ENCODE assay signal across 16 cellular contexts in genomic region chr3:46538425-46538802, GRCh38. TPM values are rescaled to one million over a fixed set of nuclear protein-coding genes. Genes with fewer than 3 reads are reported as not detected.
DNase-seq lines count a peak whose midpoint lies in the region; ATAC-seq, FAIRE-seq and TF ChIP-seq lines count a peak whose summit lies in the region.
"Not testable (repeated sequence)": the region's sequence is repeated elsewhere in the genome, so short reads cannot be mapped to it uniquely, and the experiment has no call there.
"Had no signal": no experiment of that assay in that cellular context is flagged by ENCODE, and none has a peak within 500 bp of the region (broad histone marks: within the 10 kb centered on the region; RNA-seq: fewer than 3 reads in every experiment).

No MANE protein-coding gene starts in this region.

- H3K9ac ChIP-seq in BLaER1 (peak overlapping the region; percentile 85), mesenchymal stem cell (ENCODE audit: low read length) (peak overlapping the region; percentile 13)
- H3K9ac ChIP-seq in SK-N-MC (ENCODE audit: insufficient read length); K562 (ENCODE audit: insufficient read depth in 1 of 2, low read depth in 2 of 2, low read length in 2 of 2): not testable (repeated sequence)

- not testable (repeated sequence) for H3K18ac ChIP-seq in mesenchymal stem cell (ENCODE audit: low read depth in 1 of 2, low read length in 2 of 2)

- not testable (repeated sequence) for H3K36me3 ChIP-seq in BLaER1; SK-N-MC (ENCODE audit: insufficient read depth, low read length); K562 (ENCODE audit: control insufficient read depth, insufficient read depth, low read length); mesenchymal stem cell (ENCODE audit: control insufficient read depth in 1 of 2, insufficient read depth in 2 of 2, low read depth in 1 of 2, low read length in 2 of 2)

- not testable (repeated sequence) for FAIRE-seq in K562 (lab: Jason Lieb, UNC)

- not testable (repeated sequence) for H4K8ac ChIP-seq in mesenchymal stem cell (ENCODE audit: low read length)

- peak overlapping the region; percentile 99 for H3K27ac ChIP-seq in BLaER1
- peak overlapping the region; percentile 54 for H3K27ac ChIP-seq in HL-60 (replicated peaks)
- not testable (repeated sequence) for H3K27ac ChIP-seq in SK-N-MC; K562 (ENCODE audit: extremely low read depth, low read depth, low read length); mesenchymal stem cell (ENCODE audit: low read length, poor library complexity, severe bottlenecking)

- H3K9me3 ChIP-seq in BLaER1; SK-N-MC (ENCODE audit: low read depth, low read length); K562 (replicated peaks; ENCODE audit: control insufficient read depth, insufficient read depth, low read depth, low read length); mesenchymal stem cell (ENCODE audit: control insufficient read depth, low read length): not testable (repeated sequence)

- peak overlapping the region; percentile 87 for H3K4me2 ChIP-seq in BLaER1
- H3K4me2 ChIP-seq in K562 (ENCODE audit: insufficient read depth, low read length); mesenchymal stem cell (ENCODE audit: low read length, poor library complexity, severe bottlenecking): not testable (repeated sequence)

- H3K9me1 ChIP-seq in K562 (ENCODE audit: control insufficient read depth, insufficient read depth, low read length) = not testable (repeated sequence)

- intact Hi-C loops in K562 (cut with micrococcal nuclease) = not testable (repeated sequence)

- TF ChIP-seq POLR2A in K562 (conservative IDR thresholded peaks at IDR 0.05) = not testable (repeated sequence)

- not testable (repeated sequence) for H3K23ac ChIP-seq in mesenchymal stem cell (ENCODE audit: low read length in 2 of 2)

- H3K14ac ChIP-seq in mesenchymal stem cell (ENCODE audit: low read length in 2 of 2) = not testable (repeated sequence)

- WGBS in K562 (ENCODE audit: insufficient coverage, low coverage, missing lambda C conversion rate) = 61% methylated on average over 5 of the region's 5 CpGs
- WGBS in mesenchymal stem cell = no CpG with 5 or more reads among the region's 5 CpGs

- H3K4me3 ChIP-seq in BLaER1 (peak overlapping the region; percentile 47), SK-N-MC (peak overlapping the region; percentile 69)
- not testable (repeated sequence) for H3K4me3 ChIP-seq in HL-60 (replicated peaks; ENCODE audit: insufficient read depth, low read length); K562; mesenchymal stem cell (ENCODE audit: insufficient read depth in 1 of 2, low read depth in 1 of 2, low read length in 2 of 2)

- H2AK5ac ChIP-seq in mesenchymal stem cell (ENCODE audit: low read length, severe bottlenecking) = not testable (repeated sequence)

- H3K4ac ChIP-seq in mesenchymal stem cell (ENCODE audit: low read depth in 1 of 2, low read length in 2 of 2) = not testable (repeated sequence)

- in situ Hi-C loops in K562 (cut with MboI) = not testable (repeated sequence)

- not testable (repeated sequence) for H3K27me3 Mint-ChIP-seq in activated T-cell treated with anti-CD3 and anti-CD28 coated beads, Interleukin-2, amount 50 U/mL, for 24 hours

- not testable (repeated sequence) for DNase-seq in HL-60 (ENCODE audit: low read depth in 1 of 2, low spot score in 1 of 2); SK-N-MC (ENCODE audit: low read depth, low spot score); activated T-cell treated with anti-CD3 and anti-CD28 coated beads, Interleukin-2, amount 50 U/mL, for 24 hours; K562 (ENCODE audit: extremely low read depth in 1 of 4, low spot score in 3 of 4); mesenchymal stem cell
- peak in 1 of 2 donors; percentile 43 for DNase-seq in stimulated activated effector memory CD8-positive, alpha-beta T cell treated with anti-CD3 and anti-CD28 coated beads, Interleukin-12 subunit alpha, Interleukin-12 subunit beta, amount 100 ng/mL, for 72 hours (ENCODE audit: low spot score in 2 of 2)

- not testable (repeated sequence) for H4K91ac ChIP-seq in mesenchymal stem cell (ENCODE audit: low read length)

- TF ChIP-seq EP300 in K562 (IDR thresholded peaks at IDR 0.05; ENCODE audit: low read length) = not testable (repeated sequence)

- not testable (repeated sequence) for H3K79me1 ChIP-seq in mesenchymal stem cell (replicated peaks; ENCODE audit: low read length, poor library complexity, severe bottlenecking)

- peak overlapping the region; percentile 69 for H3K4me3 Mint-ChIP-seq in activated T-cell treated with anti-CD3 and anti-CD28 coated beads, Interleukin-2, amount 50 U/mL, for 24 hours
- peak overlapping the region; percentile 70 for H3K4me3 Mint-ChIP-seq in stimulated activated effector memory CD8-positive, alpha-beta T cell treated with anti-CD3 and anti-CD28 coated beads, Interleukin-12 subunit alpha, Interleukin-12 subunit beta, amount 100 ng/mL, for 72 hours

- not testable (repeated sequence) for H3K36me3 Mint-ChIP-seq in activated T-cell treated with anti-CD3 and anti-CD28 coated beads, Interleukin-2, amount 50 U/mL, for 24 hours (ENCODE audit: low read depth); stimulated activated effector memory CD8-positive, alpha-beta T cell treated with anti-CD3 and anti-CD28 coated beads, Interleukin-12 subunit alpha, Interleukin-12 subunit beta, amount 100 ng/mL, for 72 hours

- H3K27me3 ChIP-seq in BLaER1; HL-60 (ENCODE audit: insufficient read depth, poor library complexity, severe bottlenecking); K562 (ENCODE audit: control insufficient read depth in 2 of 2, insufficient read depth in 2 of 2, low read length in 2 of 2); mesenchymal stem cell (ENCODE audit: control insufficient read depth in 1 of 2, insufficient read depth in 1 of 2, low read length in 2 of 2): not testable (repeated sequence)

- H2BK5ac ChIP-seq in mesenchymal stem cell (ENCODE audit: low read depth, low read length, poor library complexity, severe bottlenecking) = not testable (repeated sequence)

- not testable (repeated sequence) for TF ChIP-seq CTCF in HL-60 (IDR thresholded peaks at IDR 0.05; ENCODE audit: insufficient read depth, low read length); K562 (IDR thresholded peaks at IDR 0.05 in 2 of 3, conservative IDR thresholded peaks at IDR 0.05 in 1 of 3; ENCODE audit: insufficient read depth in 2 of 3, low read depth in 1 of 3, low read length in 3 of 3)

- ATAC-seq in GM18870 (IDR thresholded peaks at IDR 0.05; ENCODE audit: unreplicated experiment) = peak; percentile 1
- ATAC-seq in K562; stimulated activated effector memory CD8-positive, alpha-beta T cell treated with anti-CD3 and anti-CD28 coated beads, Interleukin-12 subunit alpha, Interleukin-12 subunit beta, amount 100 ng/mL, for 72 hours: not testable (repeated sequence)

- H4K20me1 ChIP-seq in BLaER1; K562 (replicated peaks; ENCODE audit: control insufficient read depth, insufficient read depth, low read length): not testable (repeated sequence)

- H3K79me2 ChIP-seq in K562 (ENCODE audit: control insufficient read depth, insufficient read depth, low read length) = not testable (repeated sequence)

- H2BK120ac ChIP-seq in mesenchymal stem cell (ENCODE audit: low read depth, low read length) = not testable (repeated sequence)

- H2BK15ac ChIP-seq in mesenchymal stem cell (ENCODE audit: low read depth, poor library complexity, severe bottlenecking) = not testable (repeated sequence)

- BruUV-seq in K562 (replicated peaks; lab: Mats Ljungman, UMichigan) = not testable (repeated sequence)

- peaks cover 69% of the 10 kb centered on the region for H3K4me1 ChIP-seq in BLaER1
- peaks cover 27 to 35% of the 10 kb centered on the region in 2 experiments; a peak in 4 of 5 replicates for H3K4me1 ChIP-seq in K562 (replicated peaks in 1 of 2; ENCODE audit: control insufficient read depth in 2 of 2, insufficient read depth in 2 of 2, low read length in 2 of 2)
- peaks cover 16% of the 10 kb centered on the region for H3K4me1 ChIP-seq in mesenchymal stem cell (ENCODE audit: control insufficient read depth, insufficient read depth, low read depth, low read length)

- not testable (repeated sequence) for H2BK12ac ChIP-seq in mesenchymal stem cell (ENCODE audit: low read length in 2 of 2)

- POLR2A ChIA-PET in K562 (lab: Yijun Ruan, JAX) = interaction anchor here (1.2 to 1.9 kb wide), 2 partner anchors 11 to 13 kb away, joined by 3 to 6 read pairs; no protein-coding TSS in a partner anchor

- H2AFZ ChIP-seq in K562 (ENCODE audit: low read depth, low read length) = 0 out of 2 replicates have a peak overlapping the region, but pooled peaks have one; percentile 71
- not testable (repeated sequence) for H2AFZ ChIP-seq in mesenchymal stem cell (ENCODE audit: low read depth, low read length)

- peak overlapping the region; percentile 82 for H3K27ac Mint-ChIP-seq in activated T-cell treated with anti-CD3 and anti-CD28 coated beads, Interleukin-2, amount 50 U/mL, for 24 hours
- peak overlapping the region; percentile 33 for H3K27ac Mint-ChIP-seq in stimulated activated effector memory CD8-positive, alpha-beta T cell treated with anti-CD3 and anti-CD28 coated beads, Interleukin-12 subunit alpha, Interleukin-12 subunit beta, amount 100 ng/mL, for 72 hours

- CTCF ChIA-PET in K562 (lab: Yijun Ruan, JAX; ENCODE audit: low intra/inter-chr PET ratio) = not testable (repeated sequence)

- not testable (repeated sequence) for H3K9me3 Mint-ChIP-seq in activated T-cell treated with anti-CD3 and anti-CD28 coated beads, Interleukin-2, amount 50 U/mL, for 24 hours; stimulated activated effector memory CD8-positive, alpha-beta T cell treated with anti-CD3 and anti-CD28 coated beads, Interleukin-12 subunit alpha, Interleukin-12 subunit beta, amount 100 ng/mL, for 72 hours

- TF ChIP-seq RAD21 in K562 (CRISPR knock-in tag; conservative IDR thresholded peaks at IDR 0.05 in 1 of 2, IDR thresholded peaks at IDR 0.05 in 1 of 2) = not testable (repeated sequence)

- H3K4me1 Mint-ChIP-seq in activated T-cell treated with anti-CD3 and anti-CD28 coated beads, Interleukin-2, amount 50 U/mL, for 24 hours (ENCODE audit: low read depth) = peaks cover 70% of the 10 kb centered on the region
- H3K4me1 Mint-ChIP-seq in stimulated activated effector memory CD8-positive, alpha-beta T cell treated with anti-CD3 and anti-CD28 coated beads, Interleukin-12 subunit alpha, Interleukin-12 subunit beta, amount 100 ng/mL, for 72 hours = peaks cover 48% of the 10 kb centered on the region

RNA-seq across cellular contexts. Expression of gene LRRC2, which starts 27.7 kb away (rescaled TPM):
- not detected in 2 replicates for total RNA-seq in K562 (2011; cell fraction: chromatin; rRNA removed; ENCODE audit: low replicate concordance)
- total RNA-seq in K562 (2011; cell fraction: nucleolus; rRNA removed) = not detected in 2 replicates
- not detected in 2 replicates for total RNA-seq in K562 (2011; cell fraction: nucleoplasm; rRNA removed)
- not detected in 2 replicates for total RNA-seq in K562 (2014; rRNA removed)
- total RNA-seq in K562 (2014; rRNA removed; fragmentation: Illumina TruSeq; extraction: Trizol) = not detected in 2 replicates
- 0.04 TPM in 1 of 2 replicates, not detected in the other for total RNA-seq in K562 (2015; rRNA removed; fragmentation: Illumina TruSeq; extraction: Trizol)
- not detected in 2 replicates for total RNA-seq in K562 (2021)
- 0.04 and 0.07 TPM in 2 replicates for polyA plus RNA-seq in K562 (2011; rRNA removed)
- polyA plus RNA-seq in K562 (2011; cell fraction: cytosol; rRNA removed) = not detected in 2 replicates
- not detected in 2 replicates for polyA plus RNA-seq in K562 (2011; cell fraction: nucleus; rRNA removed)
- polyA plus RNA-seq in K562 (2012) = 0.03 and 0.17 TPM in 2 replicates
- 0.01 TPM in 1 of 2 replicates, not detected in the other for polyA plus RNA-seq in K562 (2014; fragmentation: Illumina TruSeq; extraction: Trizol)
- under 1 TPM in 1 of 2 experiments, not detected in 1; 0.04 TPM for polyA plus RNA-seq in K562 (2014; fragmentation: Nextera tagmentation; extraction: Ambion mirVana)
- 0.01 TPM in 1 of 2 replicates, not detected in the other for polyA plus RNA-seq in K562 (2014; rRNA removed)
- not detected in 2 replicates for polyA minus RNA-seq in K562 (2011; rRNA and poly(A)+ RNA removed)
- polyA minus RNA-seq in K562 (2011; cell fraction: cytosol; rRNA and poly(A)+ RNA removed) = not detected in 2 replicates
- not detected in 2 replicates for polyA minus RNA-seq in K562 (2011; cell fraction: nucleus; rRNA and poly(A)+ RNA removed)
- polyA plus RNA-seq in mesenchymal stem cell (2013, experiment 1 of 2) = 0.43 TPM
- polyA plus RNA-seq in mesenchymal stem cell (2013, experiment 2 of 2) = 0.47 TPM

RNA-seq across cellular contexts. Expression of gene RTP3, which starts 40.6 kb away (rescaled TPM):
- not detected in 2 replicates for total RNA-seq in K562 (2011; cell fraction: chromatin; rRNA removed; ENCODE audit: low replicate concordance)
- not detected in 2 replicates for total RNA-seq in K562 (2011; cell fraction: nucleolus; rRNA removed)
- total RNA-seq in K562 (2011; cell fraction: nucleoplasm; rRNA removed) = not detected in 2 replicates
- not detected in 2 replicates for total RNA-seq in K562 (2014; rRNA removed)
- not detected in 2 replicates for total RNA-seq in K562 (2014; rRNA removed; fragmentation: Illumina TruSeq; extraction: Trizol)
- total RNA-seq in K562 (2015; rRNA removed; fragmentation: Illumina TruSeq; extraction: Trizol) = not detected in 2 replicates
- total RNA-seq in K562 (2021) = not detected in 2 replicates
- polyA plus RNA-seq in K562 (2011; rRNA removed) = not detected in 2 replicates
- polyA plus RNA-seq in K562 (2011; cell fraction: cytosol; rRNA removed) = 0.04 TPM in 1 of 2 replicates, not detected in the other
- not detected in 2 replicates for polyA plus RNA-seq in K562 (2011; cell fraction: nucleus; rRNA removed)
- polyA plus RNA-seq in K562 (2012) = 0.08 TPM in 1 of 2 replicates, not detected in the other
- polyA plus RNA-seq in K562 (2014; fragmentation: Illumina TruSeq; extraction: Trizol) = not detected in 2 replicates
- not detected for polyA plus RNA-seq in K562 (2014; fragmentation: Nextera tagmentation; extraction: Ambion mirVana)
- not detected in 2 replicates for polyA plus RNA-seq in K562 (2014; rRNA removed)
- not detected in 2 replicates for polyA minus RNA-seq in K562 (2011; rRNA and poly(A)+ RNA removed)
- not detected in 2 replicates for polyA minus RNA-seq in K562 (2011; cell fraction: cytosol; rRNA and poly(A)+ RNA removed)
- not detected in 2 replicates for polyA minus RNA-seq in K562 (2011; cell fraction: nucleus; rRNA and poly(A)+ RNA removed)
- polyA plus RNA-seq in mesenchymal stem cell (2013, experiment 1 of 2) = not detected
- not detected for polyA plus RNA-seq in mesenchymal stem cell (2013, experiment 2 of 2)
- total RNA-seq: heart right ventricle, HT-29, left ventricle myocardium inferior, LHCN-M2, mucosa of descending colon, PC-9, uterus had no signal
- polyA plus RNA-seq: adipose tissue, heart right ventricle had no signal
